8 cellular contexts compared by ENCODE assay signal in genomic region chr3:120596116-120596852, GRCh38. TPM values are rescaled to one million over a fixed set of nuclear protein-coding genes. Genes with fewer than 3 reads are reported as not detected.
A peak's percentile ranks its signal among the peaks of the same experiment; 100 is the strongest.
DNase-seq lines count a peak whose midpoint lies in the region; ATAC-seq, FAIRE-seq and TF ChIP-seq lines count a peak whose summit lies in the region.

Gene NDUFB4, plus strand, starts transcription at chr3:120596336. Its CDS starts 24 bp downstream, at chr3:120596360.

- ATAC-seq in HG03442 (IDR thresholded peaks at IDR 0.05; ENCODE audit: unreplicated experiment), result peak; percentile 93
- ATAC-seq in activated CD4-positive, alpha-beta T cell treated with anti-CD3 and anti-CD28 coated beads for 36 hours, result peak; percentile 94

- no peaks in the 10 kb centered on the region for H3K9me3 Mint-ChIP-seq in activated CD4-positive, alpha-beta T cell treated with anti-CD3 and anti-CD28 coated beads for 36 hours (ENCODE audit: low read depth)

- POLR2A ChIA-PET in activated CD4-positive, alpha-beta T cell treated with anti-CD3 and anti-CD28 coated beads for 36 hours (lab: Charles Lee), result interaction anchor here (0.6 to 1.0 kb wide), 5 partner anchors 73 to 501 kb away, joined by 3 to 6 read pairs (median 5); partner anchors contain the start of genes GTF2E1 and RABL3

- peak within 1 kb of the TSS; percentile 94 to 96 for H3K27ac ChIP-seq in kidney (ENCODE audit: low read depth in 2 of 2, low read length in 2 of 2)

- FAIRE-seq in kidney (lab: Jason Lieb, UNC), result peak; percentile 97

- H3K27me3 Mint-ChIP-seq in activated CD4-positive, alpha-beta T cell treated with anti-CD3 and anti-CD28 coated beads for 36 hours, result no peaks in the 10 kb centered on the region

- intact Hi-C loops in activated CD4-positive, alpha-beta T cell treated with anti-CD3 and anti-CD28 coated beads for 36 hours (cut with DNase I, micrococcal nuclease), result loop anchor here (1.0 to 10.0 kb wide), 8 partner anchors 37 to 1134 kb away; partner anchors contain the start of genes GTF2E1 (in 2 of the 2), RABL3 (in 2 of the 2), GSK3B (in 1 of the 2) and LRRC58 (in 1 of the 2)
- intact Hi-C loops in kidney (cut with DNase I), result no loop called here

- H3K36me3 ChIP-seq in kidney (ENCODE audit: control insufficient read depth in 1 of 2, insufficient read depth in 2 of 2, low read length in 2 of 2), result peaks cover 4 to 21% of the 10 kb centered on the region in 2 donors

- H3K4me1 Mint-ChIP-seq in activated CD4-positive, alpha-beta T cell treated with anti-CD3 and anti-CD28 coated beads for 36 hours, result peaks cover 10% of the 10 kb centered on the region

- peak; percentile 99 for DNase-seq in Ammon's horn (ENCODE audit: low spot score)
- peak; percentile 82 for DNase-seq in GM19238 (ENCODE audit: insufficient read length, low spot score)
- DNase-seq in NCI-H524 (lab: John Stamatoyannopoulos, UW), result peak; percentile 99 to 100
- peak; percentile 98 for DNase-seq in activated CD4-positive, alpha-beta T cell treated with anti-CD3 and anti-CD28 coated beads for 36 hours
- DNase-seq in choroid plexus epithelial cell (ENCODE audit: low read depth), result peak; percentile 99
- peak; percentile 99 for DNase-seq in kidney
- DNase-seq in stimulated activated CD4-positive, alpha-beta T cell treated with anti-CD3 and anti-CD28 coated beads, Interleukin-15, amount 100 ng/mL, for 24 hours, result peak; percentile 97

- H3K4me1 ChIP-seq in kidney (ENCODE audit: control insufficient read depth in 1 of 2, insufficient read depth in 1 of 2, low read depth in 1 of 2, low read length in 2 of 2), result peaks cover 14 to 28% of the 10 kb centered on the region in 2 donors

- CTCF ChIA-PET in activated CD4-positive, alpha-beta T cell treated with anti-CD3 and anti-CD28 coated beads for 36 hours (lab: Charles Lee), result interaction anchor here (0.7 to 2.9 kb wide), 9 partner anchors 29 to 1727 kb away, joined by 3 to 20 read pairs (median 3); partner anchors contain the start of gene POLQ

- no peak within 1 kb of the TSS for H3K4me3 Mint-ChIP-seq in activated CD4-positive, alpha-beta T cell treated with anti-CD3 and anti-CD28 coated beads for 36 hours

- H3K9me3 ChIP-seq in kidney (ENCODE audit: control insufficient read depth in 1 of 2, low read length in 2 of 2), result no peaks in the 10 kb centered on the region

- TF ChIP-seq CTCF in choroid plexus epithelial cell (conservative IDR thresholded peaks at IDR 0.05; ENCODE audit: low read depth, low read length) (no peak), kidney (IDR thresholded peaks at IDR 0.05; ENCODE audit: borderline replicate concordance, extremely low read depth, insufficient read depth) (no peak)

- peak within 1 kb of the TSS; percentile 94 for H3K27ac Mint-ChIP-seq in activated CD4-positive, alpha-beta T cell treated with anti-CD3 and anti-CD28 coated beads for 36 hours

- H3K4me3 ChIP-seq in choroid plexus epithelial cell (ENCODE audit: low read depth, low read length) (peak within 1 kb of the TSS; percentile 92), kidney (ENCODE audit: low read length in 2 of 2) (peak within 1 kb of the TSS; percentile 98 to 99)

- peak within 1 kb of the TSS; percentile 92 to 100 for H3K9ac ChIP-seq in kidney (ENCODE audit: low read length in 2 of 2)

- peaks cover 10% of the 10 kb centered on the region for H3K36me3 Mint-ChIP-seq in activated CD4-positive, alpha-beta T cell treated with anti-CD3 and anti-CD28 coated beads for 36 hours (ENCODE audit: low read depth)

RNA-seq across cellular contexts. Expression of gene NDUFB4, which starts in this region (rescaled TPM):
- total RNA-seq in activated CD4-positive, alpha-beta T cell treated with anti-CD3 and anti-CD28 coated beads for 36 hours, result 100 to 1,000 TPM; 157 to 186 TPM
- 109 TPM for total RNA-seq in kidney
- polyA plus RNA-seq in kidney (ENCODE audit: insufficient read depth, low read depth, low replicate concordance), result 457 TPM

Comparison
In these comparisons a context has a peak if more than half of its experiments do, and no peak if none do; other contexts are left out.
1. Peak in every context shown above with its lines: DNase-seq, ATAC-seq, H3K4me3 ChIP-seq and H3K27ac ChIP-seq.